ENCODE assay signal across 13 cellular contexts in genomic region chr1:58282623-58283022, GRCh38.
DNase-seq lines count a peak whose midpoint lies in the region; ATAC-seq and TF ChIP-seq lines count a peak whose summit lies in the region.
"Had no signal": no experiment of that assay in that cellular context is flagged by ENCODE, and none has a peak within 500 bp of the region (broad histone marks: within the 10 kb centered on the region; RNA-seq: fewer than 3 reads in every experiment).

No MANE protein-coding gene starts in this region.

- ATAC-seq in Right ventricle myocardium superior (ENCODE audit: poor library complexity), result peak; percentile 97
- ATAC-seq in left cardiac atrium, result peak; percentile 84 to 97
- no peak for ATAC-seq in stimulated activated memory B cell treated with anti-CD40 and anti-IgM and Interleukin-4, amounts not matched to agents 10 μg/mL and 1 μg/mL and 100 μg/mL, for 72 hours
- ATAC-seq: GM12878 had no signal

- H2AFZ ChIP-seq in neural progenitor cell (replicated peaks), result no peak overlapping the region
- H2AFZ ChIP-seq: GM23248 had no signal

- H3K27me3 Mint-ChIP-seq in neural progenitor cell (ENCODE audit: insufficient read depth, low read depth) (peaks cover 9% of the 10 kb centered on the region), HFFc6 (ENCODE audit: insufficient read depth) (peaks cover 4% of the 10 kb centered on the region)
- no peaks in the 10 kb centered on the region for H3K27me3 Mint-ChIP-seq in stimulated activated memory B cell treated with anti-CD40 and anti-IgM and Interleukin-4, amounts not matched to agents 10 μg/mL and 1 μg/mL and 100 μg/mL, for 72 hours
- H3K27me3 Mint-ChIP-seq: IgD-negative memory B cell had no signal

- H4K20me1 ChIP-seq in neural progenitor cell (ENCODE audit: low read depth), result no peaks in the 10 kb centered on the region

- H3K9me3 ChIP-seq in left ventricle myocardium inferior (replicated peaks), result peaks cover 3% of the 10 kb centered on the region
- H3K9me3 ChIP-seq in neural progenitor cell (ENCODE audit: low read depth), result no peaks in the 10 kb centered on the region

- H3K27ac ChIP-seq in left ventricle myocardium inferior (replicated peaks), result no peak overlapping the region
- H3K27ac ChIP-seq in neural progenitor cell, result no peak overlapping the region
- H3K27ac ChIP-seq: GM23248 had no signal

- no peak overlapping the region for H3K9ac ChIP-seq in neural progenitor cell
- H3K9ac ChIP-seq: GM23248 had no signal

- no peaks in the 10 kb centered on the region for H3F3A ChIP-seq in neural progenitor cell (ENCODE audit: low read depth)

- no peak for TF ChIP-seq CTCF in left ventricle myocardium inferior (IDR thresholded peaks at IDR 0.05; ENCODE audit: borderline replicate concordance)
- TF ChIP-seq CTCF in neural progenitor cell (IDR thresholded peaks at IDR 0.05), result no peak
- no peak for TF ChIP-seq CTCF in HFFc6 (IDR thresholded peaks at IDR 0.05)

- H3K4me3 Mint-ChIP-seq in neural progenitor cell, result no peak overlapping the region
- H3K4me3 Mint-ChIP-seq in stimulated activated memory B cell treated with anti-CD40 and anti-IgM and Interleukin-4, amounts not matched to agents 10 μg/mL and 1 μg/mL and 100 μg/mL, for 72 hours, result no peak overlapping the region
- H3K4me3 Mint-ChIP-seq in HFFc6, result no peak overlapping the region
- H3K4me3 Mint-ChIP-seq: CD8-positive, alpha-beta memory T cell; IgD-negative memory B cell had no signal

- H3K4me2 ChIP-seq in neural progenitor cell, result no peak overlapping the region

- H3K27me3 ChIP-seq in left ventricle myocardium inferior (ENCODE audit: low read depth), result peaks cover 46% of the 10 kb centered on the region
- no peaks in the 10 kb centered on the region for H3K27me3 ChIP-seq in neural progenitor cell

- H3K4me1 ChIP-seq in left ventricle myocardium inferior, result peaks cover 7% of the 10 kb centered on the region
- peaks cover 5% of the 10 kb centered on the region for H3K4me1 ChIP-seq in neural progenitor cell

- H3K9me3 Mint-ChIP-seq in neural progenitor cell (no peaks in the 10 kb centered on the region), HFFc6 (no peaks in the 10 kb centered on the region)
- peaks cover 4% of the 10 kb centered on the region for H3K9me3 Mint-ChIP-seq in stimulated activated memory B cell treated with anti-CD40 and anti-IgM and Interleukin-4, amounts not matched to agents 10 μg/mL and 1 μg/mL and 100 μg/mL, for 72 hours

- no peaks in the 10 kb centered on the region for H3K79me2 ChIP-seq in neural progenitor cell (ENCODE audit: low read depth)

- H3K36me3 Mint-ChIP-seq in neural progenitor cell (no peaks in the 10 kb centered on the region), HFFc6 (ENCODE audit: low read depth) (no peaks in the 10 kb centered on the region)
- peaks cover 9% of the 10 kb centered on the region for H3K36me3 Mint-ChIP-seq in stimulated activated memory B cell treated with anti-CD40 and anti-IgM and Interleukin-4, amounts not matched to agents 10 μg/mL and 1 μg/mL and 100 μg/mL, for 72 hours

- H3K4me3 ChIP-seq in left ventricle myocardium inferior (no peak overlapping the region), neural progenitor cell (no peak overlapping the region)
- H3K4me3 ChIP-seq: GM12878, GM23248 had no signal

- peak overlapping the region; percentile 14 for H3K27ac Mint-ChIP-seq in neural progenitor cell
- H3K27ac Mint-ChIP-seq in stimulated activated memory B cell treated with anti-CD40 and anti-IgM and Interleukin-4, amounts not matched to agents 10 μg/mL and 1 μg/mL and 100 μg/mL, for 72 hours, result no peak overlapping the region
- no peak overlapping the region for H3K27ac Mint-ChIP-seq in HFFc6
- H3K27ac Mint-ChIP-seq: CD8-positive, alpha-beta memory T cell; IgD-negative memory B cell had no signal

- no peaks in the 10 kb centered on the region for H3K36me3 ChIP-seq in left ventricle myocardium inferior
- no peaks in the 10 kb centered on the region for H3K36me3 ChIP-seq in neural progenitor cell

- intact Hi-C loops in Right ventricle myocardium superior (cut with DNase I) (no loop called here), left ventricle myocardium inferior (cut with micrococcal nuclease) (no loop called here), left cardiac atrium (cut with DNase I) (no loop called here)

- H3K4me1 Mint-ChIP-seq in neural progenitor cell (peaks cover 16% of the 10 kb centered on the region), HFFc6 (ENCODE audit: low read depth) (no peaks in the 10 kb centered on the region; the same call in 1 of the 2 replicates)
- no peaks in the 10 kb centered on the region for H3K4me1 Mint-ChIP-seq in stimulated activated memory B cell treated with anti-CD40 and anti-IgM and Interleukin-4, amounts not matched to agents 10 μg/mL and 1 μg/mL and 100 μg/mL, for 72 hours
- H3K4me1 Mint-ChIP-seq: CD8-positive, alpha-beta memory T cell; IgD-negative memory B cell had no signal

- DNase-seq in Right ventricle myocardium superior (peak; percentile 45), left ventricle myocardium inferior (no peak), DMS 273 treated with DMSO at 0.1 percent for 48 hours (lab: John Stamatoyannopoulos, UW) (peak; percentile 29), left cardiac atrium (peak; percentile 15), neural progenitor cell (ENCODE audit: low spot score) (no peak), HFFc6 (no peak)
- DNase-seq: CD8-positive, alpha-beta memory T cell; DMS79; H7 had no signal

Comparison
In these comparisons a context has a peak if more than half of its experiments do, and no peak if none do; other contexts are left out.
1. DNase-seq: peak in Right ventricle myocardium superior (single experiment), DMS 273 treated with DMSO at 0.1 percent for 48 hours (single experiment) and left cardiac atrium (single experiment); none in left ventricle myocardium inferior (single experiment), neural progenitor cell (single experiment) and HFFc6 (single experiment).